In genomic region chr18:56532176-56532840, GRCh38 we compare ENCODE assay signal across 12 cellular contexts.
DNase-seq lines count a peak whose midpoint lies in the region; ATAC-seq and TF ChIP-seq lines count a peak whose summit lies in the region.
"Had no signal": no experiment of that assay in that cellular context is flagged by ENCODE, and none has a peak within 500 bp of the region (broad histone marks: within the 10 kb centered on the region; RNA-seq: fewer than 3 reads in every experiment).

No MANE protein-coding gene starts in this region.

- H3K27me3 ChIP-seq in gastrocnemius medialis, result no peaks in the 10 kb centered on the region

- peak; percentile 42 for DNase-seq in activated naive CD4-positive, alpha-beta T cell treated with anti-CD3 and anti-CD28 coated beads for 36 hours
- no peak for DNase-seq in activated naive CD4-positive, alpha-beta T cell (lab: John Stamatoyannopoulos, UW)
- DNase-seq in LHCN-M2 (ENCODE audit: low read depth) (peak; percentile 51), germinal center (ENCODE audit: low spot score) (no peak), gastrocnemius medialis (no peak), mucosa of descending colon (no peak)
- DNase-seq: left cardiac atrium had no signal

- H3K4me1 Mint-ChIP-seq in activated naive CD4-positive, alpha-beta T cell treated with anti-CD3 and anti-CD28 coated beads for 36 hours (ENCODE audit: low read depth), result peaks cover 2% of the 10 kb centered on the region
- peaks cover 6% of the 10 kb centered on the region for H3K4me1 Mint-ChIP-seq in stimulated activated memory B cell treated with anti-CD40 and anti-IgM and Interleukin-4, amounts not matched to agents 10 μg/mL and 1 μg/mL and 100 μg/mL, for 72 hours
- H3K4me1 Mint-ChIP-seq: brain; CD4-positive, CD25-positive, alpha-beta regulatory T cell had no signal

- CTCF ChIA-PET in activated naive CD4-positive, alpha-beta T cell treated with anti-CD3 and anti-CD28 coated beads for 36 hours (lab: Charles Lee), result interaction anchor here (0.6 kb wide), 1 partner anchor 150 kb away, joined by 3 read pairs; no protein-coding TSS in a partner anchor

- in situ Hi-C loops in gastrocnemius medialis (cut with MboI; ENCODE audit: low sequenced_read_pairs in 4 of 4), result no loop called here

- H3K9me3 Mint-ChIP-seq in activated naive CD4-positive, alpha-beta T cell treated with anti-CD3 and anti-CD28 coated beads for 36 hours, result peaks cover 1% of the 10 kb centered on the region
- no peaks in the 10 kb centered on the region for H3K9me3 Mint-ChIP-seq in stimulated activated memory B cell treated with anti-CD40 and anti-IgM and Interleukin-4, amounts not matched to agents 10 μg/mL and 1 μg/mL and 100 μg/mL, for 72 hours

- H3K36me3 ChIP-seq in gastrocnemius medialis (no peaks in the 10 kb centered on the region), mucosa of descending colon (ENCODE audit: low read depth) (no peaks in the 10 kb centered on the region)

- H3K27me3 Mint-ChIP-seq in activated naive CD4-positive, alpha-beta T cell treated with anti-CD3 and anti-CD28 coated beads for 36 hours (ENCODE audit: low read depth), result peaks cover 7% of the 10 kb centered on the region
- no peaks in the 10 kb centered on the region for H3K27me3 Mint-ChIP-seq in stimulated activated memory B cell treated with anti-CD40 and anti-IgM and Interleukin-4, amounts not matched to agents 10 μg/mL and 1 μg/mL and 100 μg/mL, for 72 hours
- H3K27me3 Mint-ChIP-seq: brain; CD4-positive, CD25-positive, alpha-beta regulatory T cell had no signal

- H3K4me3 Mint-ChIP-seq in activated naive CD4-positive, alpha-beta T cell treated with anti-CD3 and anti-CD28 coated beads for 36 hours, result no peak overlapping the region
- H3K4me3 Mint-ChIP-seq in stimulated activated memory B cell treated with anti-CD40 and anti-IgM and Interleukin-4, amounts not matched to agents 10 μg/mL and 1 μg/mL and 100 μg/mL, for 72 hours, result no peak overlapping the region
- H3K4me3 Mint-ChIP-seq: brain; CD4-positive, CD25-positive, alpha-beta regulatory T cell had no signal

- peak; percentile 100 for ATAC-seq in HG02610 (IDR thresholded peaks at IDR 0.05; ENCODE audit: unreplicated experiment)
- ATAC-seq in stimulated activated memory B cell treated with anti-CD40 and anti-IgM and Interleukin-4, amounts not matched to agents 10 μg/mL and 1 μg/mL and 100 μg/mL, for 72 hours, result peak; percentile 88
- no peak for ATAC-seq in gastrocnemius medialis
- no peak for ATAC-seq in mucosa of descending colon
- ATAC-seq: left cardiac atrium, SK-N-SH treated with all-trans-retinoic acid at 6 μM for 48 hours had no signal

- intact Hi-C loops in activated naive CD4-positive, alpha-beta T cell treated with anti-CD3 and anti-CD28 coated beads for 36 hours (cut with micrococcal nuclease), result no loop called here
- intact Hi-C loops in gastrocnemius medialis (cut with DNase I; ENCODE audit: low total_unique reads), result no loop called here
- intact Hi-C loops in mucosa of descending colon (cut with DNase I, micrococcal nuclease), result no loop called here

- H3K9me3 ChIP-seq in gastrocnemius medialis, result no peaks in the 10 kb centered on the region
- no peaks in the 10 kb centered on the region for H3K9me3 ChIP-seq in mucosa of descending colon

- H3K36me3 Mint-ChIP-seq in activated naive CD4-positive, alpha-beta T cell treated with anti-CD3 and anti-CD28 coated beads for 36 hours (ENCODE audit: low read depth), result no peaks in the 10 kb centered on the region
- no peaks in the 10 kb centered on the region for H3K36me3 Mint-ChIP-seq in stimulated activated memory B cell treated with anti-CD40 and anti-IgM and Interleukin-4, amounts not matched to agents 10 μg/mL and 1 μg/mL and 100 μg/mL, for 72 hours
- H3K36me3 Mint-ChIP-seq: brain; CD4-positive, CD25-positive, alpha-beta regulatory T cell had no signal

- no peak for TF ChIP-seq CTCF in gastrocnemius medialis (IDR thresholded peaks at IDR 0.05 in 4 of 5, conservative IDR thresholded peaks at IDR 0.05 in 1 of 5)
- no peak for TF ChIP-seq CTCF in mucosa of descending colon (IDR thresholded peaks at IDR 0.05)

- H3K4me1 ChIP-seq in gastrocnemius medialis (no peaks in the 10 kb centered on the region), mucosa of descending colon (ENCODE audit: low read depth) (no peaks in the 10 kb centered on the region)

- no peak overlapping the region for H3K4me3 ChIP-seq in gastrocnemius medialis
- no peak overlapping the region for H3K4me3 ChIP-seq in mucosa of descending colon

- no peak overlapping the region for H3K27ac ChIP-seq in gastrocnemius medialis

- no peak for TF ChIP-seq POLR2A in gastrocnemius medialis (IDR thresholded peaks at IDR 0.05)

- no peak overlapping the region for H3K27ac Mint-ChIP-seq in activated naive CD4-positive, alpha-beta T cell treated with anti-CD3 and anti-CD28 coated beads for 36 hours
- H3K27ac Mint-ChIP-seq in stimulated activated memory B cell treated with anti-CD40 and anti-IgM and Interleukin-4, amounts not matched to agents 10 μg/mL and 1 μg/mL and 100 μg/mL, for 72 hours, result no peak overlapping the region
- H3K27ac Mint-ChIP-seq: brain; CD4-positive, CD25-positive, alpha-beta regulatory T cell had no signal

Comparison
In these comparisons a context has a peak if more than half of its experiments do, and no peak if none do; other contexts are left out.
1. DNase-seq: peak in activated naive CD4-positive, alpha-beta T cell treated with anti-CD3 and anti-CD28 coated beads for 36 hours (single experiment) and LHCN-M2 (single experiment); none in activated naive CD4-positive, alpha-beta T cell (0 of 4), germinal center (single experiment), gastrocnemius medialis (0 of 2) and mucosa of descending colon (0 of 3).
2. ATAC-seq: peak in HG02610 (single experiment) and stimulated activated memory B cell treated with anti-CD40 and anti-IgM and Interleukin-4, amounts not matched to agents 10 μg/mL and 1 μg/mL and 100 μg/mL, for 72 hours (single experiment); none in gastrocnemius medialis (0 of 2) and mucosa of descending colon (single experiment).